Comparison of ENCODE assay signal across 20 cellular contexts in the genomic region with DNA sequence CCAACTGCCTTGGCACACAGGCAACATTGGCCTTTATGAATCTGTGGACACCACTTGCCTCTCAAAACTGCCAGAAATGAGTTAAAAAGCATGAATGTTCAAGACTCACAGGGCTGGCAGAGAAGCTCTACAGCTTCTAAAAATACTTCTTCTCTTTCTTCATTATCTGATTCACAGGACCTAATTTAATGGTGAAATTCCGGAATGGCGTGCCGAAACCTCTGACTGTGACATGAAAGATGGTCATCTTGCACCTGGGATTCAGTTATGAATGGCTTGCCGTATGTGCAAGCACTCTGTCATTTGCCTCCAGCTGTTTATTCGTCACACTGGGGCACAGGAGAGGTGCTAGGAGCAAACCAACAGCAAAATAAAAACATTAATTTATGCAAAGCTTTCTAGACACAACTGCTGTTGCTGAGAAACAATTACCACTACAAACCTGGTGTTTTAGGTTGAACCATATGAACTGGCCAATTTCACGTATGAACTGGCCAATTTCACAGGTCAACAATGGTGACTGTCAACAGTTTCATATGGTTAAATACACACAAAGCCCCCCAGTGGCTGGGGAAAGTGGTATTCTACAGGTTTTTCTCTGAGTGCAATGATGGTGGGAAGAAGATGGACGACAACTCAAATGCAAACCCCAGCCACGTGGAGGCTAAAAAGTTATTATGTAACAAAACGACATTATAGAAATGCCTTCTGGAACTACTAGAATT.
"Had no signal": no experiment of that assay in that cellular context is flagged by ENCODE, and none has a peak within 500 bp of the region (broad histone marks: within the 10 kb centered on the region; RNA-seq: fewer than 3 reads in every experiment).

No MANE protein-coding gene starts in this region.

- H3K4me3 Mint-ChIP-seq: activated CD4-positive, alpha-beta T cell treated with anti-CD3 and anti-CD28 coated beads, Interleukin-2, amount 10 ng/mL, durations not matched to agents 7 days and 5 days; activated CD8-positive, alpha-beta T cell treated with anti-CD3 and anti-CD28 coated beads, Interleukin-2, amount 10 ng/mL, durations not matched to agents 7 days and 5 days; activated naive CD4-positive, alpha-beta T cell treated with anti-CD3 and anti-CD28 coated beads for 36 hours; activated T-cell treated with anti-CD3 and anti-CD28 coated beads, Interleukin-2, amount 50 U/mL, for 4 hours; endodermal cell; mesothelial cell of epicardium; natural killer cell treated with Interleukin-12 subunit alpha and Interleukin-12 subunit beta and Interleukin-15 and Interleukin-18, amount 100 ng/mL, for 72 hours had no signal

- H3K36me3 Mint-ChIP-seq: mesothelial cell of epicardium; natural killer cell treated with Interleukin-12 subunit alpha and Interleukin-12 subunit beta and Interleukin-15 and Interleukin-18, amount 100 ng/mL, for 72 hours had no signal

- H3K9me3 Mint-ChIP-seq: activated CD4-positive, alpha-beta T cell treated with anti-CD3 and anti-CD28 coated beads, Interleukin-2, amount 10 ng/mL, durations not matched to agents 7 days and 5 days; activated naive CD4-positive, alpha-beta T cell treated with anti-CD3 and anti-CD28 coated beads for 36 hours; activated T-cell treated with anti-CD3 and anti-CD28 coated beads, Interleukin-2, amount 50 U/mL, for 4 hours; endodermal cell; mesothelial cell of epicardium; natural killer cell treated with Interleukin-12 subunit alpha and Interleukin-12 subunit beta and Interleukin-15 and Interleukin-18, amount 100 ng/mL, for 72 hours had no signal

- H3K27me3 Mint-ChIP-seq: activated CD4-positive, alpha-beta T cell treated with anti-CD3 and anti-CD28 coated beads, Interleukin-2, amount 10 ng/mL, durations not matched to agents 7 days and 5 days; natural killer cell treated with Interleukin-12 subunit alpha and Interleukin-12 subunit beta and Interleukin-15 and Interleukin-18, amount 100 ng/mL, for 72 hours had no signal

- DNase-seq: activated CD4-positive, alpha-beta T cell treated with anti-CD3 and anti-CD28 coated beads, Interleukin-2, amount 10 ng/mL, durations not matched to agents 7 days and 5 days; activated CD8-positive, alpha-beta T cell treated with anti-CD3 and anti-CD28 coated beads, Interleukin-2, amount 10 ng/mL, durations not matched to agents 7 days and 5 days; activated naive CD4-positive, alpha-beta T cell treated with anti-CD3 and anti-CD28 coated beads for 36 hours; activated T-cell treated with anti-CD3 and anti-CD28 coated beads, Interleukin-2, amount 50 U/mL, for 4 hours; anterior cingulate cortex; brain microvascular endothelial cell; central memory CD4-positive, alpha-beta T cell; dorsolateral prefrontal cortex; endodermal cell; head of caudate nucleus; kidney; posterior cingulate gyrus; stimulated activated CD4-positive, alpha-beta T cell treated with anti-CD3 and anti-CD28 coated beads, Interleukin-2, amount 100 ng/mL, for 24 hours; stimulated activated naive CD4-positive, alpha-beta T cell treated with Interleukin-2 at 50 U/mL for 16 hours; thyroid gland had no signal

- H3K4me3 ChIP-seq: dorsolateral prefrontal cortex, lung, thyroid gland had no signal

- ATAC-seq: activated CD8-positive, alpha-beta T cell treated with anti-CD3 and anti-CD28 coated beads, Interleukin-2, amount 10 ng/mL, durations not matched to agents 7 days and 5 days; activated T-cell treated with anti-CD3 and anti-CD28 coated beads, Interleukin-2, amount 50 U/mL, for 4 hours; natural killer cell treated with Interleukin-12 subunit alpha and Interleukin-12 subunit beta and Interleukin-15 and Interleukin-18, amount 100 ng/mL, for 72 hours had no signal

- H3K27ac Mint-ChIP-seq: activated CD4-positive, alpha-beta T cell treated with anti-CD3 and anti-CD28 coated beads, Interleukin-2, amount 10 ng/mL, durations not matched to agents 7 days and 5 days; activated CD8-positive, alpha-beta T cell treated with anti-CD3 and anti-CD28 coated beads, Interleukin-2, amount 10 ng/mL, durations not matched to agents 7 days and 5 days; activated naive CD4-positive, alpha-beta T cell treated with anti-CD3 and anti-CD28 coated beads for 36 hours; endodermal cell; mesothelial cell of epicardium; natural killer cell treated with Interleukin-12 subunit alpha and Interleukin-12 subunit beta and Interleukin-15 and Interleukin-18, amount 100 ng/mL, for 72 hours had no signal

- FAIRE-seq: colon, frontal cortex, kidney had no signal

- H3K4me1 Mint-ChIP-seq: endodermal cell had no signal
